ENCODE assay signal across 15 cellular contexts in genomic region chr6:106187424-106187982, GRCh38.
DNase-seq lines count a peak whose midpoint lies in the region; ATAC-seq and TF ChIP-seq lines count a peak whose summit lies in the region.
"Had no signal": no experiment of that assay in that cellular context is flagged by ENCODE, and none has a peak within 500 bp of the region (broad histone marks: within the 10 kb centered on the region; RNA-seq: fewer than 3 reads in every experiment).

No MANE protein-coding gene starts in this region.

- peaks cover 17% of the 10 kb centered on the region for H3K4me1 ChIP-seq in MM.1S (ENCODE audit: low read length)

- DNase-seq in activated CD4-positive, alpha-beta T cell treated with anti-CD3 and anti-CD28 coated beads, Interleukin-2, amount 10 ng/mL, durations not matched to agents 24 days and 14 days: peak; percentile 56
- no peak for DNase-seq in activated CD4-positive, alpha-beta T cell treated with anti-CD3 and anti-CD28 coated beads for 4 hours
- DNase-seq in MM.1S (no peak), progenitor cell of endocrine pancreas (ENCODE audit: low spot score, unreplicated experiment) (no peak), Right ventricle myocardium inferior (ENCODE audit: missing footprints) (no peak), KG1 (lab: John Stamatoyannopoulos, UW) (no peak)
- no peak for DNase-seq in activated T-helper 2 cell treated with anti-CD3 and anti-CD28 coated beads, Interferon-gamma antibody, Interleukin-2, Interleukin-4, amounts not matched to agents 10 μg/mL and 5 μg/mL and 100 μg/mL, durations not matched to agents 14 hours and 24 hours and 36 hours (ENCODE audit: low spot score)
- DNase-seq: ACHN; activated CD4-positive, alpha-beta T cell treated with anti-CD3 and anti-CD28 coated beads for 1 hour; activated effector memory CD4-positive, alpha-beta T cell treated with Interleukin-2 at 50 U/mL for 16 hours; effector CD8-positive, alpha-beta T cell; GDM1; NCI-H1930 had no signal

- ATAC-seq in Right ventricle myocardium inferior: no peak
- no peak for ATAC-seq in HG02870 (IDR thresholded peaks at IDR 0.05; ENCODE audit: unreplicated experiment)

- H3K9me3 ChIP-seq in MM.1S (replicated peaks; ENCODE audit: insufficient read depth, low read length): no peaks in the 10 kb centered on the region
- H3K9me3 ChIP-seq: thoracic aorta had no signal

- H3F3A ChIP-seq in MM.1S (ENCODE audit: insufficient read depth, low read length): no peaks in the 10 kb centered on the region

- TF ChIP-seq CTCF in MM.1S (IDR thresholded peaks at IDR 0.05; ENCODE audit: low read length): no peak
- TF ChIP-seq CTCF in progenitor cell of endocrine pancreas (IDR thresholded peaks at IDR 0.05; ENCODE audit: unreplicated experiment): no peak

- intact Hi-C loops in activated CD4-positive, alpha-beta T cell treated with anti-CD3 and anti-CD28 coated beads, Interleukin-2, amount 10 ng/mL, durations not matched to agents 24 days and 14 days (cut with micrococcal nuclease): loop anchor here (2.0 to 5.0 kb wide), 4 partner anchors 47 to 375 kb away; no protein-coding TSS in a partner anchor
- intact Hi-C loops in activated T-helper 2 cell treated with anti-CD3 and anti-CD28 coated beads, Interferon-gamma antibody, Interleukin-2, Interleukin-4, amounts not matched to agents 10 μg/mL and 5 μg/mL and 100 μg/mL, durations not matched to agents 14 hours and 24 hours and 36 hours (cut with micrococcal nuclease): loop anchor here (2.0 to 10.0 kb wide), 7 partner anchors 90 to 703 kb away; no protein-coding TSS in a partner anchor
- intact Hi-C loops in Right ventricle myocardium inferior (cut with DNase I): no loop called here

- H3K79me2 ChIP-seq in MM.1S (ENCODE audit: low read length): peaks cover 2% of the 10 kb centered on the region; the same call in 1 of the 2 replicates

- no peaks in the 10 kb centered on the region for H4K20me1 ChIP-seq in MM.1S (ENCODE audit: insufficient read depth, low read length)

- no peak overlapping the region for H3K4me3 ChIP-seq in MM.1S (ENCODE audit: low read length)
- H3K4me3 ChIP-seq: thoracic aorta had no signal

- H3K9me2 ChIP-seq in MM.1S (replicated peaks; ENCODE audit: insufficient read depth, low read length): no peaks in the 10 kb centered on the region

- peak overlapping the region; percentile 82 for H3K27ac Mint-ChIP-seq in activated CD4-positive, alpha-beta T cell treated with anti-CD3 and anti-CD28 coated beads, Interleukin-2, amount 10 ng/mL, durations not matched to agents 24 days and 14 days
- peak overlapping the region; percentile 86 for H3K27ac Mint-ChIP-seq in activated T-helper 2 cell treated with anti-CD3 and anti-CD28 coated beads, Interferon-gamma antibody, Interleukin-2, Interleukin-4, amounts not matched to agents 10 μg/mL and 5 μg/mL and 100 μg/mL, durations not matched to agents 14 hours and 24 hours and 36 hours
- H3K27ac Mint-ChIP-seq in progenitor cell of endocrine pancreas: peak overlapping the region; percentile 33

- H3K36me3 Mint-ChIP-seq in activated CD4-positive, alpha-beta T cell treated with anti-CD3 and anti-CD28 coated beads, Interleukin-2, amount 10 ng/mL, durations not matched to agents 24 days and 14 days (ENCODE audit: low read depth): peaks cover 17% of the 10 kb centered on the region
- peaks cover 36% of the 10 kb centered on the region for H3K36me3 Mint-ChIP-seq in activated T-helper 2 cell treated with anti-CD3 and anti-CD28 coated beads, Interferon-gamma antibody, Interleukin-2, Interleukin-4, amounts not matched to agents 10 μg/mL and 5 μg/mL and 100 μg/mL, durations not matched to agents 14 hours and 24 hours and 36 hours (ENCODE audit: low read depth)
- peaks cover 7% of the 10 kb centered on the region for H3K36me3 Mint-ChIP-seq in progenitor cell of endocrine pancreas (ENCODE audit: insufficient read depth)

- H3K36me3 ChIP-seq in MM.1S (replicated peaks; ENCODE audit: insufficient read depth, low read length): no peaks in the 10 kb centered on the region
- H3K36me3 ChIP-seq: thoracic aorta had no signal

- no peak overlapping the region for H3K9ac ChIP-seq in MM.1S (ENCODE audit: low read length)

- peak overlapping the region; percentile 26 for H3K4me3 Mint-ChIP-seq in activated CD4-positive, alpha-beta T cell treated with anti-CD3 and anti-CD28 coated beads, Interleukin-2, amount 10 ng/mL, durations not matched to agents 24 days and 14 days
- peak overlapping the region; percentile 48 for H3K4me3 Mint-ChIP-seq in activated T-helper 2 cell treated with anti-CD3 and anti-CD28 coated beads, Interferon-gamma antibody, Interleukin-2, Interleukin-4, amounts not matched to agents 10 μg/mL and 5 μg/mL and 100 μg/mL, durations not matched to agents 14 hours and 24 hours and 36 hours (ENCODE audit: low read depth)
- H3K4me3 Mint-ChIP-seq in progenitor cell of endocrine pancreas (ENCODE audit: low read depth): no peak overlapping the region

- no peak overlapping the region for H2AFZ ChIP-seq in MM.1S (ENCODE audit: low read length)

- H3K27ac ChIP-seq in MM.1S (ENCODE audit: low read length): no peak overlapping the region
- H3K27ac ChIP-seq: thoracic aorta had no signal

- no peaks in the 10 kb centered on the region for H3K9me3 Mint-ChIP-seq in activated CD4-positive, alpha-beta T cell treated with anti-CD3 and anti-CD28 coated beads, Interleukin-2, amount 10 ng/mL, durations not matched to agents 24 days and 14 days
- no peaks in the 10 kb centered on the region for H3K9me3 Mint-ChIP-seq in activated T-helper 2 cell treated with anti-CD3 and anti-CD28 coated beads, Interferon-gamma antibody, Interleukin-2, Interleukin-4, amounts not matched to agents 10 μg/mL and 5 μg/mL and 100 μg/mL, durations not matched to agents 14 hours and 24 hours and 36 hours
- H3K9me3 Mint-ChIP-seq in progenitor cell of endocrine pancreas (ENCODE audit: low read depth): no peaks in the 10 kb centered on the region

- peaks cover 43% of the 10 kb centered on the region for H3K4me1 Mint-ChIP-seq in activated CD4-positive, alpha-beta T cell treated with anti-CD3 and anti-CD28 coated beads, Interleukin-2, amount 10 ng/mL, durations not matched to agents 24 days and 14 days
- H3K4me1 Mint-ChIP-seq in activated T-helper 2 cell treated with anti-CD3 and anti-CD28 coated beads, Interferon-gamma antibody, Interleukin-2, Interleukin-4, amounts not matched to agents 10 μg/mL and 5 μg/mL and 100 μg/mL, durations not matched to agents 14 hours and 24 hours and 36 hours (ENCODE audit: low read depth): peaks cover 68% of the 10 kb centered on the region
- peaks cover 9% of the 10 kb centered on the region for H3K4me1 Mint-ChIP-seq in progenitor cell of endocrine pancreas (ENCODE audit: low read depth)

- peak overlapping the region; percentile 47; the same call in 1 of the 2 replicates for H3K4me2 ChIP-seq in MM.1S (ENCODE audit: low read depth, low read length)

- no peaks in the 10 kb centered on the region for H3K27me3 Mint-ChIP-seq in activated CD4-positive, alpha-beta T cell treated with anti-CD3 and anti-CD28 coated beads, Interleukin-2, amount 10 ng/mL, durations not matched to agents 24 days and 14 days
- no peaks in the 10 kb centered on the region for H3K27me3 Mint-ChIP-seq in activated T-helper 2 cell treated with anti-CD3 and anti-CD28 coated beads, Interferon-gamma antibody, Interleukin-2, Interleukin-4, amounts not matched to agents 10 μg/mL and 5 μg/mL and 100 μg/mL, durations not matched to agents 14 hours and 24 hours and 36 hours (ENCODE audit: low read depth)
- H3K27me3 Mint-ChIP-seq in progenitor cell of endocrine pancreas: no peaks in the 10 kb centered on the region

- no peaks in the 10 kb centered on the region for H3K27me3 ChIP-seq in MM.1S (replicated peaks; ENCODE audit: insufficient read depth, low read length)

Comparison
In these comparisons a context has a peak if more than half of its experiments do, and no peak if none do; other contexts are left out.
1. H3K27ac Mint-ChIP-seq: peak in every context shown above with its lines; median percentile 86 in activated T-helper 2 cell treated with anti-CD3 and anti-CD28 coated beads, Interferon-gamma antibody, Interleukin-2, Interleukin-4, amounts not matched to agents 10 μg/mL and 5 μg/mL and 100 μg/mL, durations not matched to agents 14 hours and 24 hours and 36 hours; 82 in activated CD4-positive, alpha-beta T cell treated with anti-CD3 and anti-CD28 coated beads, Interleukin-2, amount 10 ng/mL, durations not matched to agents 24 days and 14 days; 33 in progenitor cell of endocrine pancreas.